ENCODE assay signal across 8 cellular contexts in genomic region chr2:215269397-215270117, GRCh38. TPM values are rescaled to one million over a fixed set of nuclear protein-coding genes. Genes with fewer than 3 reads are reported as not detected.
DNase-seq lines count a peak whose midpoint lies in the region; ATAC-seq and TF ChIP-seq lines count a peak whose summit lies in the region.

No MANE protein-coding gene starts in this region.

- no peak overlapping the region for H3K27ac Mint-ChIP-seq in activated naive CD8-positive, alpha-beta T cell treated with anti-CD3 and anti-CD28 coated beads for 36 hours

- ATAC-seq in GM19035 (IDR thresholded peaks at IDR 0.05; ENCODE audit: unreplicated experiment) (peak; percentile 56), left cardiac atrium (peak in 1 of 2 donors; percentile 62), GM21717 (IDR thresholded peaks at IDR 0.05; ENCODE audit: unreplicated experiment) (no peak)

- intact Hi-C loops in left cardiac atrium (cut with DNase I), result loop anchor here in 1 of 2 donors (5.0 kb wide), 1 partner anchor 312 kb away; no protein-coding TSS in a partner anchor

- DNase-seq in AG09319 (ENCODE audit: extremely low read depth, low read depth) (peak; percentile 63), M059J (ENCODE audit: low read depth) (peak; percentile 72), SHP77 treated with DMSO at 0.1 percent for 48 hours (lab: John Stamatoyannopoulos, UW) (peak; percentile 20), left cardiac atrium (peak; percentile 63), retina (peak; percentile 80)
- peak; percentile 38 for DNase-seq in activated naive CD8-positive, alpha-beta T cell treated with anti-CD3 and anti-CD28 coated beads for 36 hours

- TF ChIP-seq CTCF in AG09319 (IDR thresholded peaks at IDR 0.05; ENCODE audit: low read depth, low read length), result peak; percentile 73

- H3K4me3 Mint-ChIP-seq in activated naive CD8-positive, alpha-beta T cell treated with anti-CD3 and anti-CD28 coated beads for 36 hours, result no peak overlapping the region

- no peaks in the 10 kb centered on the region for H3K9me3 Mint-ChIP-seq in activated naive CD8-positive, alpha-beta T cell treated with anti-CD3 and anti-CD28 coated beads for 36 hours

- no peaks in the 10 kb centered on the region for H3K36me3 Mint-ChIP-seq in activated naive CD8-positive, alpha-beta T cell treated with anti-CD3 and anti-CD28 coated beads for 36 hours

- no peaks in the 10 kb centered on the region for H3K27me3 Mint-ChIP-seq in activated naive CD8-positive, alpha-beta T cell treated with anti-CD3 and anti-CD28 coated beads for 36 hours

- H3K4me1 Mint-ChIP-seq in activated naive CD8-positive, alpha-beta T cell treated with anti-CD3 and anti-CD28 coated beads for 36 hours, result peaks cover 6% of the 10 kb centered on the region

RNA-seq across cellular contexts. Expression of gene ATIC, which starts 42.3 kb away (rescaled TPM):
- 9.8 and 25.4 TPM in 2 replicates for total RNA-seq in M059J (2014; rRNA removed; shearing (Covaris generic))
- 100 to 1,000 TPM; 338 to 344 TPM for total RNA-seq in activated naive CD8-positive, alpha-beta T cell treated with anti-CD3 and anti-CD28 coated beads for 36 hours
- total RNA-seq in left cardiac atrium, result 10 to 100 TPM; 41.1 to 49.6 TPM

Comparison
In these comparisons a context has a peak if more than half of its experiments do, and no peak if none do; other contexts are left out.
1. DNase-seq: peak in every context shown above with its lines; median percentile 80 in retina; 72 in M059J; 63 in AG09319; 63 in left cardiac atrium; 38 in activated naive CD8-positive, alpha-beta T cell treated with anti-CD3 and anti-CD28 coated beads for 36 hours; 20 in SHP77 treated with DMSO at 0.1 percent for 48 hours.
2. RNA of gene ATIC, which starts 42.3 kb away (total RNA-seq): 338 to 344 TPM in activated naive CD8-positive, alpha-beta T cell treated with anti-CD3 and anti-CD28 coated beads for 36 hours; 41.1 to 49.6 TPM in left cardiac atrium and 9.8 to 25.4 TPM in M059J; every median in the first group is over 4 times any median in the second.